ENCODE assay signal across 21 cellular contexts in genomic region chr9:4734150-4734549, GRCh38. TPM values are rescaled to one million over a fixed set of nuclear protein-coding genes. Genes with fewer than 3 reads are reported as not detected.
DNase-seq lines count a peak whose midpoint lies in the region; ATAC-seq, FAIRE-seq and TF ChIP-seq lines count a peak whose summit lies in the region.
"Had no signal": no experiment of that assay in that cellular context is flagged by ENCODE, and none has a peak within 500 bp of the region (broad histone marks: within the 10 kb centered on the region; RNA-seq: fewer than 3 reads in every experiment).

No MANE protein-coding gene starts in this region.

- H3K14ac ChIP-seq in IMR-90 (replicated peaks; ENCODE audit: low read depth, low read length): no peak overlapping the region

- H2AFZ ChIP-seq in IMR-90 (replicated peaks; ENCODE audit: low read length, poor library complexity) (no peak overlapping the region), GM12878 (ENCODE audit: control insufficient read depth, low read depth, low read length) (no peak overlapping the region)
- H2AFZ ChIP-seq: GM23248 had no signal

- H3K36me3 ChIP-seq in IMR-90 (ENCODE audit: control insufficient read depth, insufficient read depth, low read length) (peaks cover 4% of the 10 kb centered on the region), GM12878 (ENCODE audit: control insufficient read depth in 2 of 2, insufficient read depth in 2 of 2, low read length in 1 of 2) (no peaks in the 10 kb centered on the region)

- H3K27me3 ChIP-seq in IMR-90 (ENCODE audit: control insufficient read depth, insufficient read depth, low read length) (no peaks in the 10 kb centered on the region), GM12878 (replicated peaks in 1 of 2; ENCODE audit: control insufficient read depth in 2 of 2, insufficient read depth in 2 of 2, low read length in 1 of 2) (no peaks in the 10 kb centered on the region)

- H3K18ac ChIP-seq in IMR-90 (ENCODE audit: low read depth, low read length): no peak overlapping the region

- H3K4me1 Mint-ChIP-seq in natural killer cell: peaks cover 49 to 51% of the 10 kb centered on the region in 2 donors
- peaks cover 20 to 31% of the 10 kb centered on the region in 2 donors for H3K4me1 Mint-ChIP-seq in natural killer cell treated with Interleukin-12 subunit alpha and Interleukin-12 subunit beta and Interleukin-15 and Interleukin-18, amount 100 ng/mL, for 72 hours (ENCODE audit: low read depth in 2 of 2)
- H3K4me1 Mint-ChIP-seq in activated CD4-positive, alpha-beta memory T cell treated with anti-CD3 and anti-CD28 coated beads for 36 hours (ENCODE audit: low read depth): peaks cover 35% of the 10 kb centered on the region

- H3K9ac ChIP-seq in IMR-90 (ENCODE audit: low read depth, low read length) (no peak overlapping the region), GM12878 (ENCODE audit: control insufficient read depth, insufficient read depth, low read length) (no peak overlapping the region)
- H3K9ac ChIP-seq: GM23248, SK-N-SH had no signal

- WGBS in IMR-90 (ENCODE audit: extremely low coverage in 2 of 2, insufficient read length in 1 of 2), 2 experiments: no CpG with 5 or more reads among the region's 2 CpGs
- 100% methylated on average over 2 of the region's 2 CpGs for WGBS in GM12878 (ENCODE audit: insufficient coverage, insufficient replicate concordance, low lambda C conversion rate, missing lambda C conversion rate)

- no peak overlapping the region for H4K8ac ChIP-seq in IMR-90 (ENCODE audit: low read depth in 2 of 2, low read length in 2 of 2)

- H3K4me2 ChIP-seq in IMR-90 (ENCODE audit: low read depth, low read length) (no peak overlapping the region), GM12878 (ENCODE audit: control insufficient read depth, insufficient read depth) (no peak overlapping the region)
- H3K4me2 ChIP-seq: SK-N-SH had no signal

- intact Hi-C loops in natural killer cell (cut with micrococcal nuclease): no loop called here
- intact Hi-C loops in IMR-90 (cut with micrococcal nuclease): no loop called here
- intact Hi-C loops in GM12878 (cut with micrococcal nuclease; ENCODE audit: unreplicated experiment): no loop called here
- intact Hi-C loops in activated CD4-positive, alpha-beta memory T cell treated with anti-CD3 and anti-CD28 coated beads for 36 hours (cut with micrococcal nuclease): no loop called here

- H3K4me1 ChIP-seq in IMR-90 (ENCODE audit: control insufficient read depth, insufficient read depth, low read length) (0 out of 2 replicates have a peak, but pooled peaks cover 2% of the 10 kb centered on the region), GM12878 (ENCODE audit: control insufficient read depth, insufficient read depth, low read length) (peaks cover 7% of the 10 kb centered on the region)

- H2BK20ac ChIP-seq in IMR-90 (ENCODE audit: low read depth, low read length): no peak overlapping the region

- no peak for DNase-seq in natural killer cell
- no peak for DNase-seq in natural killer cell treated with Interleukin-12 subunit alpha and Interleukin-12 subunit beta and Interleukin-15 and Interleukin-18, amount 100 ng/mL, for 72 hours (ENCODE audit: low spot score)
- DNase-seq in IMR-90: no peak
- no peak for DNase-seq in GM12878 (ENCODE audit: low read depth, low spot score)
- DNase-seq in NCI-H2107 treated with DMSO at 0.1 percent for 48 hours (lab: John Stamatoyannopoulos, UW; ENCODE audit: unreplicated experiment): no peak
- no peak for DNase-seq in activated CD4-positive, alpha-beta memory T cell treated with anti-CD3 and anti-CD28 coated beads for 36 hours
- no peak for DNase-seq in GM19238 (ENCODE audit: insufficient read length, low spot score)
- DNase-seq: Calu3; CD8-positive, alpha-beta T cell; GM23248; NCI-H1105; NCI-H2081; NCI-H748 treated with DMSO at 0.1 percent for 48 hours; RPMI8226; SHP77 treated with DMSO at 0.1 percent for 48 hours; SK-N-SH had no signal

- H3K56ac ChIP-seq in IMR-90 (ENCODE audit: extremely low read depth, insufficient read depth, low read length): no peak overlapping the region

- no peak overlapping the region for H2BK15ac ChIP-seq in IMR-90 (ENCODE audit: low read depth, low read length)

- RAD21 ChIA-PET in GM12878 (lab: Charles Lee; ENCODE audit: unreplicated experiment): interaction anchor here (0.7 to 1.0 kb wide), 2 partner anchors 10 to 53 kb away, joined by 3 read pairs; no protein-coding TSS in a partner anchor

- SMC1A ChIA-PET in GM12878 (lab: Charles Lee; ENCODE audit: uncharacterized antibody, unreplicated experiment): interaction anchor here (0.6 to 2.9 kb wide), 3 partner anchors 28 to 90 kb away, joined by 3 to 9 read pairs (median 5); no protein-coding TSS in a partner anchor

- in situ Hi-C loops in IMR-90 (cut with MboI; ENCODE audit: low sequenced_read_pairs): no loop called here
- in situ Hi-C loops in GM12878 (cut with MboI): no loop called here

- no peak overlapping the region for H3K27ac ChIP-seq in IMR-90 (ENCODE audit: insufficient read depth, low read length)
- no peak overlapping the region for H3K27ac ChIP-seq in GM12878 (ENCODE audit: control insufficient read depth, insufficient read depth)
- H3K27ac ChIP-seq: GM23248, HL-60 had no signal

- ATAC-seq in natural killer cell: peak in 2 of 3 donors; percentile 24 to 26
- ATAC-seq in natural killer cell treated with Interleukin-12 subunit alpha and Interleukin-12 subunit beta and Interleukin-15 and Interleukin-18, amount 100 ng/mL, for 72 hours: no peak
- no peak for ATAC-seq in IMR-90 (ENCODE audit: low read depth)
- peak; percentile 56 for ATAC-seq in GM12878
- ATAC-seq in GM21723 (IDR thresholded peaks at IDR 0.05; ENCODE audit: unreplicated experiment): no peak
- ATAC-seq: CD8-positive, alpha-beta T cell had no signal

- POLR2A ChIA-PET in IMR-90 (lab: Charles Lee; ENCODE audit: unreplicated experiment) (interaction anchor here (0.6 kb wide), 1 partner anchor 1106 kb away, joined by 3 read pairs; no protein-coding TSS in a partner anchor), GM12878 (lab: Charles Lee) (interaction anchor here (0.7 to 1.1 kb wide), 2 partner anchors 53 to 60 kb away, joined by 3 read pairs; no protein-coding TSS in a partner anchor)
- POLR2A ChIA-PET in activated CD4-positive, alpha-beta memory T cell treated with anti-CD3 and anti-CD28 coated beads for 36 hours (lab: Charles Lee): no interaction called here

- BruUV-seq in IMR-90 (replicated peaks; lab: Mats Ljungman, UMichigan): no TSS peak
- BruUV-seq in GM12878 (replicated peaks; lab: Mats Ljungman, UMichigan): no TSS peak

- peaks cover 4% of the 10 kb centered on the region for H3K9me1 ChIP-seq in IMR-90 (ENCODE audit: insufficient read depth, low read length)

- no peak for TF ChIP-seq EP300 in GM12878 (IDR thresholded peaks at IDR 0.05; ENCODE audit: borderline replicate concordance in 1 of 2, control insufficient read depth in 1 of 2, low read depth in 2 of 2, low read length in 2 of 2)

- FAIRE-seq in GM12878 (lab: Jason Lieb, UNC): no peak
- FAIRE-seq: A204.1, HTR-8/SVneo had no signal

- H3K27ac Mint-ChIP-seq in natural killer cell: peak overlapping the region in 1 of 2 donors; percentile 19
- peak overlapping the region in 1 of 2 donors; percentile 10 for H3K27ac Mint-ChIP-seq in natural killer cell treated with Interleukin-12 subunit alpha and Interleukin-12 subunit beta and Interleukin-15 and Interleukin-18, amount 100 ng/mL, for 72 hours
- no peak overlapping the region for H3K27ac Mint-ChIP-seq in activated CD4-positive, alpha-beta memory T cell treated with anti-CD3 and anti-CD28 coated beads for 36 hours

- H2AK9ac ChIP-seq in IMR-90 (replicated peaks; ENCODE audit: low read depth, low read length, poor library complexity): no peak overlapping the region

- no peak for TF ChIP-seq CTCF in natural killer cell (IDR thresholded peaks at IDR 0.05)
- TF ChIP-seq CTCF in IMR-90 (conservative IDR thresholded peaks at IDR 0.05; ENCODE audit: low read depth, low read length): peak; percentile 13; the same call in 1 of the 2 replicates
- TF ChIP-seq CTCF in GM12878 (IDR thresholded peaks at IDR 0.05 in 2 of 3, conservative IDR thresholded peaks at IDR 0.05 in 1 of 3; ENCODE audit: control insufficient read depth in 2 of 3, extremely low read depth in 1 of 3, insufficient read depth in 1 of 3, low read depth in 3 of 3, low read length in 3 of 3): 0 out of 6 replicates have a peak, but pooled peaks of 1 of the 3 experiments have one; percentile 8

- no peak overlapping the region for H3K4me3 Mint-ChIP-seq in natural killer cell
- no peak overlapping the region for H3K4me3 Mint-ChIP-seq in natural killer cell treated with Interleukin-12 subunit alpha and Interleukin-12 subunit beta and Interleukin-15 and Interleukin-18, amount 100 ng/mL, for 72 hours
- no peak overlapping the region for H3K4me3 Mint-ChIP-seq in activated CD4-positive, alpha-beta memory T cell treated with anti-CD3 and anti-CD28 coated beads for 36 hours

- TF ChIP-seq POLR2A in IMR-90 (IDR thresholded peaks at IDR 0.05; ENCODE audit: low read depth, low read length): no peak
- TF ChIP-seq POLR2A in GM12878 (IDR thresholded peaks at IDR 0.05; ENCODE audit: low read depth, low read length): no peak

- H3K36me3 Mint-ChIP-seq in natural killer cell: no peaks in the 10 kb centered on the region
- no peaks in the 10 kb centered on the region for H3K36me3 Mint-ChIP-seq in natural killer cell treated with Interleukin-12 subunit alpha and Interleukin-12 subunit beta and Interleukin-15 and Interleukin-18, amount 100 ng/mL, for 72 hours
- peaks cover 5% of the 10 kb centered on the region for H3K36me3 Mint-ChIP-seq in activated CD4-positive, alpha-beta memory T cell treated with anti-CD3 and anti-CD28 coated beads for 36 hours

- no peak overlapping the region for H3K4ac ChIP-seq in IMR-90 (ENCODE audit: low read depth, low read length)

- no peak overlapping the region for H3K23ac ChIP-seq in IMR-90 (ENCODE audit: low read depth, low read length)

- no peak overlapping the region for H2BK5ac ChIP-seq in IMR-90 (ENCODE audit: low read depth, low read length, poor library complexity, severe bottlenecking)

- H3K4me3 ChIP-seq in IMR-90 (ENCODE audit: insufficient read depth, low read depth, low read length) (no peak overlapping the region), GM12878 (no peak overlapping the region)
- H3K4me3 ChIP-seq: GM23248, HAP-1 had no signal

- CTCF ChIA-PET in IMR-90 (lab: Yijun Ruan, JAX) (no interaction called here), GM12878 (lab: Yijun Ruan, JAX) (interaction anchor here (0.6 to 1.0 kb wide), 4 partner anchors 10 to 137 kb away, joined by 3 to 4 read pairs (median 3); partner anchors contain the start of gene CDC37L1)
- CTCF ChIA-PET in activated CD4-positive, alpha-beta memory T cell treated with anti-CD3 and anti-CD28 coated beads for 36 hours (lab: Charles Lee): interaction anchor here (1.3 to 1.7 kb wide), 2 partner anchors 18 to 26 kb away, joined by 5 to 7 read pairs; no protein-coding TSS in a partner anchor

- no peak overlapping the region for H4K91ac ChIP-seq in IMR-90 (ENCODE audit: insufficient read depth, low read depth, low read length)

- no peak overlapping the region for H4K5ac ChIP-seq in IMR-90 (ENCODE audit: low read depth, low read length)

- no peaks in the 10 kb centered on the region for H3K9me3 ChIP-seq in IMR-90 (ENCODE audit: control insufficient read depth, insufficient read depth, low read length)
- no peaks in the 10 kb centered on the region; the same call in 2 of the 3 replicates for H3K9me3 ChIP-seq in GM12878 (replicated peaks; ENCODE audit: control insufficient read depth, insufficient read depth, low read length)
- H3K9me3 ChIP-seq: HAP-1, SK-N-SH had no signal

- TF ChIP-seq RAD21 in IMR-90 (IDR thresholded peaks at IDR 0.05; ENCODE audit: low read length): no peak
- TF ChIP-seq RAD21 in GM12878 (IDR thresholded peaks at IDR 0.05; ENCODE audit: insufficient read depth, low read depth, low read length): no peak

- dilution Hi-C loops in IMR-90 (cut with HindIII; ENCODE audit: low sequenced_read_pairs, unreplicated experiment): no loop called here

- H2AK5ac ChIP-seq in IMR-90 (ENCODE audit: low read depth, low read length): no peak overlapping the region

- H3K79me2 ChIP-seq in GM12878 (ENCODE audit: control insufficient read depth, insufficient read depth, low read length): peaks cover 86% of the 10 kb centered on the region

- H2BK120ac ChIP-seq in IMR-90 (ENCODE audit: low read depth, low read length): no peak overlapping the region

- H4K20me1 ChIP-seq in IMR-90 (ENCODE audit: insufficient read depth, low read length) (peaks cover 24% of the 10 kb centered on the region), GM12878 (ENCODE audit: control insufficient read depth, insufficient read depth) (no peaks in the 10 kb centered on the region)

- peaks cover 21 to 60% of the 10 kb centered on the region in 2 experiments for H3K79me1 ChIP-seq in IMR-90 (ENCODE audit: low read depth in 1 of 2, low read length in 2 of 2)

- H3K9me3 Mint-ChIP-seq in natural killer cell: no peaks in the 10 kb centered on the region
- no peaks in the 10 kb centered on the region for H3K9me3 Mint-ChIP-seq in natural killer cell treated with Interleukin-12 subunit alpha and Interleukin-12 subunit beta and Interleukin-15 and Interleukin-18, amount 100 ng/mL, for 72 hours
- H3K9me3 Mint-ChIP-seq in activated CD4-positive, alpha-beta memory T cell treated with anti-CD3 and anti-CD28 coated beads for 36 hours: no peaks in the 10 kb centered on the region
- H3K9me3 Mint-ChIP-seq: CD8-positive, alpha-beta T cell had no signal

- H3K27me3 Mint-ChIP-seq in natural killer cell (ENCODE audit: low read depth in 2 of 2): no peaks in the 10 kb centered on the region
- H3K27me3 Mint-ChIP-seq in natural killer cell treated with Interleukin-12 subunit alpha and Interleukin-12 subunit beta and Interleukin-15 and Interleukin-18, amount 100 ng/mL, for 72 hours: no peaks in the 10 kb centered on the region
- H3K27me3 Mint-ChIP-seq in activated CD4-positive, alpha-beta memory T cell treated with anti-CD3 and anti-CD28 coated beads for 36 hours: no peaks in the 10 kb centered on the region

RNA-seq across cellular contexts. Expression of gene AK3, which starts 6.9 kb away (rescaled TPM):
- total RNA-seq in natural killer cell (10 to 100 TPM; 18.6 to 23.1 (median 21.0) TPM), IMR-90 (2012; rRNA removed) (24.7 and 33.3 TPM in 2 replicates), GM12878 (2014; rRNA removed) (71.8 and 86.6 TPM in 2 replicates), GM12878 (2014; rRNA removed; fragmentation: Illumina TruSeq; extraction: Trizol) (34.7 and 38.2 TPM in 2 replicates), GM12878 (2021) (32.4 and 35.6 TPM in 2 replicates)
- 10 to 100 TPM; 23.2 to 25.4 TPM for total RNA-seq in natural killer cell treated with Interleukin-12 subunit alpha and Interleukin-12 subunit beta and Interleukin-15 and Interleukin-18, amount 100 ng/mL, for 72 hours
- polyA plus RNA-seq in IMR-90 (2012; rRNA removed) (20.2 and 26.2 TPM in 2 replicates), GM12878 (2011; rRNA removed) (44.5 and 69.0 TPM in 2 replicates), GM12878 (2014; fragmentation: Illumina TruSeq; extraction: Trizol) (44.2 and 60.1 TPM in 2 replicates), GM12878 (2014; fragmentation: Nextera tagmentation; extraction: Ambion mirVana) (10 to 100 TPM; 14.2 to 26.2 TPM), GM12878 (2014; rRNA removed) (43.6 and 54.8 TPM in 2 replicates), GM12878 (2016; fragmentation: Nextera tagmentation; extraction: Ambion mirVana) (10 to 100 TPM; 50.6 to 52.5 TPM)
- 4.7 and 9.4 TPM in 2 replicates for polyA plus RNA-seq in IMR-90 (2012; cell fraction: cytosol; rRNA removed)
- polyA plus RNA-seq in IMR-90 (2012; cell fraction: nucleus; rRNA removed; ENCODE audit: low replicate concordance): 3.7 and 17.3 TPM in 2 replicates
- total RNA-seq in GM12878 (2013; cell fraction: nucleolus; rRNA removed): 25.0 and 26.9 TPM in 2 replicates
- polyA plus RNA-seq in GM12878 (2011; ENCODE audit: low read depth): 13.1 TPM
- polyA plus RNA-seq in GM12878 (2011; cell fraction: cytosol; rRNA removed): 16.4 and 19.2 TPM in 2 replicates
- 17.0 and 19.5 TPM in 2 replicates for polyA plus RNA-seq in GM12878 (2011; cell fraction: nucleus; rRNA removed)
- polyA plus RNA-seq in GM12878 (2012): 29.5 and 34.0 TPM in 2 replicates
- polyA minus RNA-seq in GM12878 (2011; rRNA and poly(A)+ RNA removed): 16.2 TPM in 2 replicates
- polyA minus RNA-seq in GM12878 (2011; cell fraction: cytosol; rRNA and poly(A)+ RNA removed): 19.2 and 27.1 TPM in 2 replicates
- 18.9 and 33.4 TPM in 2 replicates for polyA minus RNA-seq in GM12878 (2011; cell fraction: nucleus; rRNA and poly(A)+ RNA removed)
- total RNA-seq in activated CD4-positive, alpha-beta memory T cell treated with anti-CD3 and anti-CD28 coated beads for 36 hours: 10 to 100 TPM; 33.8 to 34.5 TPM

RNA-seq across cellular contexts. Expression of gene CDC37L1, which starts 54.8 kb away (rescaled TPM):
- total RNA-seq in natural killer cell (10 to 100 TPM; 11.6 to 20.1 (median 13.0) TPM), IMR-90 (2012; rRNA removed) (6.6 and 12.8 TPM in 2 replicates), GM12878 (2014; rRNA removed) (8.1 and 10.9 TPM in 2 replicates), GM12878 (2014; rRNA removed; fragmentation: Illumina TruSeq; extraction: Trizol) (10.4 and 11.2 TPM in 2 replicates), GM12878 (2021) (8.9 and 10.0 TPM in 2 replicates)
- total RNA-seq in natural killer cell treated with Interleukin-12 subunit alpha and Interleukin-12 subunit beta and Interleukin-15 and Interleukin-18, amount 100 ng/mL, for 72 hours: 10 to 100 TPM in 1 of 2 donors, 1 to 10 TPM in 1; 9.0 to 11.7 TPM
- polyA plus RNA-seq in IMR-90 (2012; rRNA removed) (6.5 and 7.3 TPM in 2 replicates), GM12878 (2011; rRNA removed) (6.1 and 11.6 TPM in 2 replicates), GM12878 (2014; fragmentation: Illumina TruSeq; extraction: Trizol) (8.4 and 11.5 TPM in 2 replicates), GM12878 (2014; fragmentation: Nextera tagmentation; extraction: Ambion mirVana) (1 to 10 TPM; 2.2 to 3.6 TPM), GM12878 (2014; rRNA removed) (7.0 and 7.7 TPM in 2 replicates), GM12878 (2016; fragmentation: Nextera tagmentation; extraction: Ambion mirVana) (10 to 100 TPM; 16.1 to 16.6 TPM)
- 4.3 and 7.5 TPM in 2 replicates for polyA plus RNA-seq in IMR-90 (2012; cell fraction: cytosol; rRNA removed)
- 2.7 and 4.3 TPM in 2 replicates for polyA plus RNA-seq in IMR-90 (2012; cell fraction: nucleus; rRNA removed; ENCODE audit: low replicate concordance)
- 26.8 and 29.7 TPM in 2 replicates for total RNA-seq in GM12878 (2013; cell fraction: nucleolus; rRNA removed)
- 2.4 TPM for polyA plus RNA-seq in GM12878 (2011; ENCODE audit: low read depth)
- polyA plus RNA-seq in GM12878 (2011; cell fraction: cytosol; rRNA removed): 3.0 and 5.2 TPM in 2 replicates
- 3.4 and 5.0 TPM in 2 replicates for polyA plus RNA-seq in GM12878 (2011; cell fraction: nucleus; rRNA removed)
- 4.1 and 6.4 TPM in 2 replicates for polyA plus RNA-seq in GM12878 (2012)
- polyA minus RNA-seq in GM12878 (2011; rRNA and poly(A)+ RNA removed): 4.9 and 5.5 TPM in 2 replicates
- polyA minus RNA-seq in GM12878 (2011; cell fraction: cytosol; rRNA and poly(A)+ RNA removed): 3.1 and 3.2 TPM in 2 replicates
- 3.4 and 8.5 TPM in 2 replicates for polyA minus RNA-seq in GM12878 (2011; cell fraction: nucleus; rRNA and poly(A)+ RNA removed)
- 10 to 100 TPM in 1 of 2 experiments, 1 to 10 TPM in 1; 9.7 to 11.0 TPM for total RNA-seq in activated CD4-positive, alpha-beta memory T cell treated with anti-CD3 and anti-CD28 coated beads for 36 hours

RNA-seq across cellular contexts. Expression of gene RCL1, which starts 58.6 kb away (rescaled TPM):
- total RNA-seq in natural killer cell: 10 to 100 TPM; 18.1 to 26.3 (median 23.0) TPM
- total RNA-seq in natural killer cell treated with Interleukin-12 subunit alpha and Interleukin-12 subunit beta and Interleukin-15 and Interleukin-18, amount 100 ng/mL, for 72 hours: 10 to 100 TPM; 18.6 to 31.9 TPM
- 13.8 and 14.7 TPM in 2 replicates for total RNA-seq in IMR-90 (2012; rRNA removed)
- polyA plus RNA-seq in IMR-90 (2012; rRNA removed): 11.4 and 12.3 TPM in 2 replicates
- 5.9 and 6.8 TPM in 2 replicates for polyA plus RNA-seq in IMR-90 (2012; cell fraction: cytosol; rRNA removed)
- polyA plus RNA-seq in IMR-90 (2012; cell fraction: nucleus; rRNA removed; ENCODE audit: low replicate concordance): 5.6 and 7.6 TPM in 2 replicates
- 51.9 and 58.3 TPM in 2 replicates for total RNA-seq in GM12878 (2013; cell fraction: nucleolus; rRNA removed)
- total RNA-seq in GM12878 (2014; rRNA removed): 42.0 and 44.3 TPM in 2 replicates
- total RNA-seq in GM12878 (2014; rRNA removed; fragmentation: Illumina TruSeq; extraction: Trizol): 28.1 and 28.7 TPM in 2 replicates
- total RNA-seq in GM12878 (2021): 32.3 and 33.2 TPM in 2 replicates
- polyA plus RNA-seq in GM12878 (2011; ENCODE audit: low read depth): 11.5 TPM
- 14.1 and 21.1 TPM in 2 replicates for polyA plus RNA-seq in GM12878 (2011; rRNA removed)
- 22.0 and 26.6 TPM in 2 replicates for polyA plus RNA-seq in GM12878 (2011; cell fraction: cytosol; rRNA removed)
- polyA plus RNA-seq in GM12878 (2011; cell fraction: nucleus; rRNA removed): 34.5 and 44.1 TPM in 2 replicates
- 15.4 and 17.0 TPM in 2 replicates for polyA plus RNA-seq in GM12878 (2012)
- polyA plus RNA-seq in GM12878 (2014; fragmentation: Illumina TruSeq; extraction: Trizol): 38.0 and 45.2 TPM in 2 replicates
- polyA plus RNA-seq in GM12878 (2014; fragmentation: Nextera tagmentation; extraction: Ambion mirVana): 10 to 100 TPM; 21.1 to 28.6 TPM
- polyA plus RNA-seq in GM12878 (2014; rRNA removed): 27.5 and 29.8 TPM in 2 replicates
- 10 to 100 TPM; 43.4 to 46.8 TPM for polyA plus RNA-seq in GM12878 (2016; fragmentation: Nextera tagmentation; extraction: Ambion mirVana)
- polyA minus RNA-seq in GM12878 (2011; rRNA and poly(A)+ RNA removed): 23.5 and 29.4 TPM in 2 replicates
- polyA minus RNA-seq in GM12878 (2011; cell fraction: cytosol; rRNA and poly(A)+ RNA removed): 12.0 and 13.6 TPM in 2 replicates
- polyA minus RNA-seq in GM12878 (2011; cell fraction: nucleus; rRNA and poly(A)+ RNA removed): 30.5 and 40.9 TPM in 2 replicates
- total RNA-seq in activated CD4-positive, alpha-beta memory T cell treated with anti-CD3 and anti-CD28 coated beads for 36 hours: 10 to 100 TPM; 26.0 to 28.2 TPM

Comparison
In these comparisons a context has a peak if more than half of its experiments do, and no peak if none do; other contexts are left out.
1. ATAC-seq: peak in natural killer cell (2 of 3) and GM12878 (single experiment); none in natural killer cell treated with Interleukin-12 subunit alpha and Interleukin-12 subunit beta and Interleukin-15 and Interleukin-18, amount 100 ng/mL, for 72 hours (0 of 2), IMR-90 (single experiment) and GM21723 (single experiment).